ENCODE assay signal across 8 cellular contexts in the genomic region with DNA sequence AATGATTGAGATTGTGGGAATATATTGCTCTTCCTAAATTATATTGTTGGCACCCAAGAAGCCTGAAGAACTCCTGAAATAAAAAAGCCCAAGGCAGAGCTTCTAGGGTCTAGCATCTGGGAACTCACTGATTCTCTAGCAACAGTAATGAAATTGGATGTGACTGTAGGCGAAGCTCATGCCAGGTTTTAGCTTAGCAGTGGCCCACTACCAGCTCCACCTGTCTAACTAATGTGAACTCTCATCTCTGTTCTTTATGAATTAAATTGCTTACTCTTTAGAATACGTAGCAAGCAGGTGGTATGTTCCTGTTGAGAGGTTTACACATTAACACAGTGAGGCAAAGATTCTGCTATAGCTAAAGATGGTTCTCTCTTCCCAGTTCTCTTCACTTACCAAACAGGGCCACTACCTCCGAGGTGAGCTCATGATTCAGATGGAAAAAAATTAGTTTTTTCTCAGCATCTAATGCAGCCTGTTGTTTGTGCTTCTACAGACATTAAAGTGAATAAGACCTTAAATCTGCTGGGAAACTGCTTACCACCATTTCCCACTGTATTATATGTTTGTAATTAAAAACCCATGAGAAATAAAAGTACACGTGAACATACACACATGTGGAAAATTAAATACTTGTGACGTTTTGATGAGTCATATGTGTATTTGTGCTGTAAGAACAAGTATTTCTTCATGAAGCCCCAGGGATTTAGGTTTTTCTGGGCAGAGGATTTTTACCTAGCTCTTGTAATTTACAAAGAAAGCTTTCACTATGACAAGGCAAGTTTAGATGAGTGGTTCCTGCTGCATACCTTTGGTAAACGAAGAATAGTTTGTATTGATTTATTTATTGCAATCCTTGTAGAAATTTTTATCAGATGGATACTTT.
DNase-seq lines count a peak whose midpoint lies in the region; ATAC-seq, FAIRE-seq and TF ChIP-seq lines count a peak whose summit lies in the region.
"Had no signal": no experiment of that assay in that cellular context is flagged by ENCODE, and none has a peak within 500 bp of the region (broad histone marks: within the 10 kb centered on the region; RNA-seq: fewer than 3 reads in every experiment).

No MANE protein-coding gene starts in this region.

- FAIRE-seq in small intestine (lab: Jason Lieb, UNC) = no peak
- FAIRE-seq: HTR-8/SVneo had no signal

- H3K36me3 ChIP-seq in osteoblast (ENCODE audit: insufficient read depth, low read length) (no peaks in the 10 kb centered on the region), small intestine (ENCODE audit: control insufficient read depth in 2 of 2, insufficient read depth in 2 of 2, low read length in 2 of 2) (no peaks in the 10 kb centered on the region)

- peaks cover 2% of the 10 kb centered on the region for H3K4me1 ChIP-seq in osteoblast (ENCODE audit: insufficient read depth, low read length)
- peaks cover 0 to 2% of the 10 kb centered on the region in 2 donors for H3K4me1 ChIP-seq in small intestine (ENCODE audit: control insufficient read depth in 2 of 2, insufficient read depth in 1 of 2, low read depth in 1 of 2, low read length in 1 of 2)

- H2AFZ ChIP-seq in osteoblast (ENCODE audit: low read length) = no peak overlapping the region

- H4K20me1 ChIP-seq in osteoblast (ENCODE audit: insufficient read depth, low read length) = no peaks in the 10 kb centered on the region

- H3K27ac ChIP-seq in osteoblast (ENCODE audit: low read depth, low read length) (peak overlapping the region; percentile 16), small intestine (ENCODE audit: low read depth in 1 of 2, low read length in 1 of 2) (no peak overlapping the region)

- ATAC-seq in GM18873 (IDR thresholded peaks at IDR 0.05; ENCODE audit: low FRiP score, unreplicated experiment) = peak; percentile 68
- ATAC-seq in HG02759 (IDR thresholded peaks at IDR 0.05; ENCODE audit: unreplicated experiment) = peak; percentile 60

- H3K9me3 ChIP-seq in osteoblast (ENCODE audit: low read depth, low read length) (no peaks in the 10 kb centered on the region), small intestine (ENCODE audit: control insufficient read depth, low read depth) (no peaks in the 10 kb centered on the region)

- no peaks in the 10 kb centered on the region for H3K79me2 ChIP-seq in osteoblast (ENCODE audit: insufficient read depth, low read length)

- no peak for TF ChIP-seq CTCF in osteoblast (IDR thresholded peaks at IDR 0.05; ENCODE audit: extremely low read depth, low read depth, low read length)

- DNase-seq in NCI-H1436 (lab: John Stamatoyannopoulos, UW) (peak; percentile 55), osteoblast (ENCODE audit: insufficient read length, low spot score, missing footprints) (no peak), NCI-H446 (lab: John Stamatoyannopoulos, UW) (no peak), small intestine (no peak), amniotic stem cell (lab: John Stamatoyannopoulos, UW) (no peak)

- WGBS in small intestine, 3 donors = 63 to 83% (median 76%) methylated on average over 6 of the region's 6 CpGs

- H3K4me2 ChIP-seq in osteoblast (ENCODE audit: insufficient read depth, low read length) = no peak overlapping the region

- H3K4me3 ChIP-seq in osteoblast (ENCODE audit: insufficient read depth, low read length) = no peak overlapping the region
- H3K4me3 ChIP-seq in small intestine (ENCODE audit: low read depth in 1 of 2, low read length in 2 of 2) = no peak overlapping the region

- H3K27me3 ChIP-seq in osteoblast (ENCODE audit: insufficient read depth, low read length) (no peaks in the 10 kb centered on the region), small intestine (ENCODE audit: control insufficient read depth in 2 of 2, insufficient read depth in 2 of 2, low read length in 2 of 2) (no peaks in the 10 kb centered on the region)
